ENCODE assay signal across 2 cellular contexts in the genomic region with DNA sequence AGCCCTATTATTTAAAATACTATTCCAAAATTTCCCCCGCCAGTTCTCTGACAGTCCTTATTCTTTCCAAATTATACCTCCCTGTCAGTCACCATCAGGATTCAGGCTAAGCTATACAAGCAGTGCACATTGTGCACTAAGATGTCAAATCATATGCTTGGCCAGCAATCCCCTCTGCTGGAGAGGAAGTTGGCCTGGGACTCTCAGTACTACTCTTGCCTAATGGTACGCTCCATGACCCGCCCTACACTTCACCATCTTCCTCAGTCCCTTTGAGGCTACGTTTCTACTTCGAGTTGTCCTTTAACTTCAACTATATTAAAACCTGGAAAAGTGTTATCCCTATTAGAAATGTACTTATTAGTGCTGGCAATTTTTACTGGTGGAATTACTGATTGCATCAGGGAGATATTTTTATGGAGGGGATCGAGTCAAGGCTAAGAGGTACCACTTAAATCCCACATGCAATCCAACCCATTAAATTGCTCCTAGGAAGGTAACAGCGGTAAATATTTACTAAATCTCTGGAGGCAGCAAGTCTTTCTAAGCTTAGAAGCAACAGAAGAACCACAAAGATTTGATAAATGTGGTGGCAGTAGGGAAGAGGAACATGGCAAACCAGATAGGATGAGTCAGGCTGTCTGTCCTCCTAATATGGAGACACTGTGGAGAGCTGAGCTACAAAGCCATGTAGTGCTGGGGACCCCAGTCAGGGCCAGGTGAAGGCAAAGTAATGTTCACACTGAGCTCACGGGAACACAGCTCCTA.
TF ChIP-seq lines count a peak whose summit lies in the region.

No MANE protein-coding gene starts in this region.

TF ChIP-seq in SK-N-SH, 30 proteins besides CTCF, POLR2A, EP300 and RAD21 (continued from another document):
- TF ChIP-seq, protein P1, sequence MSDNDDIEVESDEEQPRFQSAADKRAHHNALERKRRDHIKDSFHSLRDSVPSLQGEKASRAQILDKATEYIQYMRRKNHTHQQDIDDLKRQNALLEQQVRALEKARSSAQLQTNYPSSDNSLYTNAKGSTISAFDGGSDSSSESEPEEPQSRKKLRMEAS (IDR thresholded peaks at IDR 0.05; ENCODE audit: low read depth) = no peak
- no peak for TF ChIP-seq FOXJ3 (CRISPR knock-in tag; IDR thresholded peaks at IDR 0.05)
- TF ChIP-seq SIN3A (IDR thresholded peaks at IDR 0.05; ENCODE audit: borderline replicate concordance, low read depth, low read length) = no peak
- no peak for TF ChIP-seq TCF12 (IDR thresholded peaks at IDR 0.05)
- TF ChIP-seq, protein P2, sequence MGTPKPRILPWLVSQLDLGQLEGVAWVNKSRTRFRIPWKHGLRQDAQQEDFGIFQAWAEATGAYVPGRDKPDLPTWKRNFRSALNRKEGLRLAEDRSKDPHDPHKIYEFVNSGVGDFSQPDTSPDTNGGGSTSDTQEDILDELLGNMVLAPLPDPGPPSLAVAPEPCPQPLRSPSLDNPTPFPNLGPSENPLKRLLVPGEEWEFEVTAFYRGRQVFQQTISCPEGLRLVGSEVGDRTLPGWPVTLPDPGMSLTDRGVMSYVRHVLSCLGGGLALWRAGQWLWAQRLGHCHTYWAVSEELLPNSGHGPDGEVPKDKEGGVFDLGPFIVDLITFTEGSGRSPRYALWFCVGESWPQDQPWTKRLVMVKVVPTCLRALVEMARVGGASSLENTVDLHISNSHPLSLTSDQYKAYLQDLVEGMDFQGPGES (IDR thresholded peaks at IDR 0.05; ENCODE audit: low read depth, low read length) = no peak
- TF ChIP-seq ELF1 (IDR thresholded peaks at IDR 0.05) = no peak
- no peak for TF ChIP-seq SMC3 (IDR thresholded peaks at IDR 0.05; ENCODE audit: low read depth, low read length)
- no peak for TF ChIP-seq NRF1 (IDR thresholded peaks at IDR 0.05; ENCODE audit: low read depth, low read length)
- no peak for TF ChIP-seq FOSL2 (IDR thresholded peaks at IDR 0.05; ENCODE audit: borderline replicate concordance, low read depth)
- TF ChIP-seq FOXM1 (IDR thresholded peaks at IDR 0.05; ENCODE audit: low read depth) = no peak
- no peak for TF ChIP-seq TEAD4 (IDR thresholded peaks at IDR 0.05; ENCODE audit: borderline replicate concordance, insufficient read depth)
- TF ChIP-seq, protein P3, sequence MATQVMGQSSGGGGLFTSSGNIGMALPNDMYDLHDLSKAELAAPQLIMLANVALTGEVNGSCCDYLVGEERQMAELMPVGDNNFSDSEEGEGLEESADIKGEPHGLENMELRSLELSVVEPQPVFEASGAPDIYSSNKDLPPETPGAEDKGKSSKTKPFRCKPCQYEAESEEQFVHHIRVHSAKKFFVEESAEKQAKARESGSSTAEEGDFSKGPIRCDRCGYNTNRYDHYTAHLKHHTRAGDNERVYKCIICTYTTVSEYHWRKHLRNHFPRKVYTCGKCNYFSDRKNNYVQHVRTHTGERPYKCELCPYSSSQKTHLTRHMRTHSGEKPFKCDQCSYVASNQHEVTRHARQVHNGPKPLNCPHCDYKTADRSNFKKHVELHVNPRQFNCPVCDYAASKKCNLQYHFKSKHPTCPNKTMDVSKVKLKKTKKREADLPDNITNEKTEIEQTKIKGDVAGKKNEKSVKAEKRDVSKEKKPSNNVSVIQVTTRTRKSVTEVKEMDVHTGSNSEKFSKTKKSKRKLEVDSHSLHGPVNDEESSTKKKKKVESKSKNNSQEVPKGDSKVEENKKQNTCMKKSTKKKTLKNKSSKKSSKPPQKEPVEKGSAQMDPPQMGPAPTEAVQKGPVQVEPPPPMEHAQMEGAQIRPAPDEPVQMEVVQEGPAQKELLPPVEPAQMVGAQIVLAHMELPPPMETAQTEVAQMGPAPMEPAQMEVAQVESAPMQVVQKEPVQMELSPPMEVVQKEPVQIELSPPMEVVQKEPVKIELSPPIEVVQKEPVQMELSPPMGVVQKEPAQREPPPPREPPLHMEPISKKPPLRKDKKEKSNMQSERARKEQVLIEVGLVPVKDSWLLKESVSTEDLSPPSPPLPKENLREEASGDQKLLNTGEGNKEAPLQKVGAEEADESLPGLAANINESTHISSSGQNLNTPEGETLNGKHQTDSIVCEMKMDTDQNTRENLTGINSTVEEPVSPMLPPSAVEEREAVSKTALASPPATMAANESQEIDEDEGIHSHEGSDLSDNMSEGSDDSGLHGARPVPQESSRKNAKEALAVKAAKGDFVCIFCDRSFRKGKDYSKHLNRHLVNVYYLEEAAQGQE (IDR thresholded peaks at IDR 0.05; ENCODE audit: low read depth, low read length) = no peak

TF ChIP-seq in SK-N-SH treated with all-trans-retinoic acid at 6 μM for 48 hours, 23 proteins besides CTCF, POLR2A, EP300 and RAD21 (continued from another document):
- TF ChIP-seq ZFP3 (CRISPR knock-in tag; IDR thresholded peaks at IDR 0.05) (no peak), TOX (CRISPR knock-in tag; IDR thresholded peaks at IDR 0.05; ENCODE audit: borderline replicate concordance) (no peak), SNAI2 (CRISPR knock-in tag; IDR thresholded peaks at IDR 0.05) (no peak), ZNF565 (CRISPR knock-in tag; conservative IDR thresholded peaks at IDR 0.05; ENCODE audit: low read depth) (no peak), ISL1 (CRISPR knock-in tag; IDR thresholded peaks at IDR 0.05) (no peak), ZFP30 (CRISPR knock-in tag; IDR thresholded peaks at IDR 0.05) (no peak), PPARA (CRISPR knock-in tag; IDR thresholded peaks at IDR 0.05; ENCODE audit: borderline replicate concordance) (no peak), ZNF70 (CRISPR knock-in tag; IDR thresholded peaks at IDR 0.05) (no peak), BACH2 (CRISPR knock-in tag; IDR thresholded peaks at IDR 0.05; ENCODE audit: borderline replicate concordance) (no peak)
- TF ChIP-seq, protein P4, sequence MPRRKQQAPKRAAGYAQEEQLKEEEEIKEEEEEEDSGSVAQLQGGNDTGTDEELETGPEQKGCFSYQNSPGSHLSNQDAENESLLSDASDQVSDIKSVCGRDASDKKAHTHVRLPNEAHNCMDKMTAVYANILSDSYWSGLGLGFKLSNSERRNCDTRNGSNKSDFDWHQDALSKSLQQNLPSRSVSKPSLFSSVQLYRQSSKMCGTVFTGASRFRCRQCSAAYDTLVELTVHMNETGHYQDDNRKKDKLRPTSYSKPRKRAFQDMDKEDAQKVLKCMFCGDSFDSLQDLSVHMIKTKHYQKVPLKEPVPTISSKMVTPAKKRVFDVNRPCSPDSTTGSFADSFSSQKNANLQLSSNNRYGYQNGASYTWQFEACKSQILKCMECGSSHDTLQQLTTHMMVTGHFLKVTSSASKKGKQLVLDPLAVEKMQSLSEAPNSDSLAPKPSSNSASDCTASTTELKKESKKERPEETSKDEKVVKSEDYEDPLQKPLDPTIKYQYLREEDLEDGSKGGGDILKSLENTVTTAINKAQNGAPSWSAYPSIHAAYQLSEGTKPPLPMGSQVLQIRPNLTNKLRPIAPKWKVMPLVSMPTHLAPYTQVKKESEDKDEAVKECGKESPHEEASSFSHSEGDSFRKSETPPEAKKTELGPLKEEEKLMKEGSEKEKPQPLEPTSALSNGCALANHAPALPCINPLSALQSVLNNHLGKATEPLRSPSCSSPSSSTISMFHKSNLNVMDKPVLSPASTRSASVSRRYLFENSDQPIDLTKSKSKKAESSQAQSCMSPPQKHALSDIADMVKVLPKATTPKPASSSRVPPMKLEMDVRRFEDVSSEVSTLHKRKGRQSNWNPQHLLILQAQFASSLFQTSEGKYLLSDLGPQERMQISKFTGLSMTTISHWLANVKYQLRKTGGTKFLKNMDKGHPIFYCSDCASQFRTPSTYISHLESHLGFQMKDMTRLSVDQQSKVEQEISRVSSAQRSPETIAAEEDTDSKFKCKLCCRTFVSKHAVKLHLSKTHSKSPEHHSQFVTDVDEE (CRISPR knock-in tag; IDR thresholded peaks at IDR 0.05) = no peak
- TF ChIP-seq, protein P5, sequence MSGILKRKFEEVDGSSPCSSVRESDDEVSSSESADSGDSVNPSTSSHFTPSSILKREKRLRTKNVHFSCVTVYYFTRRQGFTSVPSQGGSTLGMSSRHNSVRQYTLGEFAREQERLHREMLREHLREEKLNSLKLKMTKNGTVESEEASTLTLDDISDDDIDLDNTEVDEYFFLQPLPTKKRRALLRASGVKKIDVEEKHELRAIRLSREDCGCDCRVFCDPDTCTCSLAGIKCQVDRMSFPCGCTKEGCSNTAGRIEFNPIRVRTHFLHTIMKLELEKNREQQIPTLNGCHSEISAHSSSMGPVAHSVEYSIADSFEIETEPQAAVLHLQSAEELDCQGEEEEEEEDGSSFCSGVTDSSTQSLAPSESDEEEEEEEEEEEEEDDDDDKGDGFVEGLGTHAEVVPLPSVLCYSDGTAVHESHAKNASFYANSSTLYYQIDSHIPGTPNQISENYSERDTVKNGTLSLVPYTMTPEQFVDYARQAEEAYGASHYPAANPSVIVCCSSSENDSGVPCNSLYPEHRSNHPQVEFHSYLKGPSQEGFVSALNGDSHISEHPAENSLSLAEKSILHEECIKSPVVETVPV (CRISPR knock-in tag; IDR thresholded peaks at IDR 0.05) = no peak
- TF ChIP-seq, protein P6, sequence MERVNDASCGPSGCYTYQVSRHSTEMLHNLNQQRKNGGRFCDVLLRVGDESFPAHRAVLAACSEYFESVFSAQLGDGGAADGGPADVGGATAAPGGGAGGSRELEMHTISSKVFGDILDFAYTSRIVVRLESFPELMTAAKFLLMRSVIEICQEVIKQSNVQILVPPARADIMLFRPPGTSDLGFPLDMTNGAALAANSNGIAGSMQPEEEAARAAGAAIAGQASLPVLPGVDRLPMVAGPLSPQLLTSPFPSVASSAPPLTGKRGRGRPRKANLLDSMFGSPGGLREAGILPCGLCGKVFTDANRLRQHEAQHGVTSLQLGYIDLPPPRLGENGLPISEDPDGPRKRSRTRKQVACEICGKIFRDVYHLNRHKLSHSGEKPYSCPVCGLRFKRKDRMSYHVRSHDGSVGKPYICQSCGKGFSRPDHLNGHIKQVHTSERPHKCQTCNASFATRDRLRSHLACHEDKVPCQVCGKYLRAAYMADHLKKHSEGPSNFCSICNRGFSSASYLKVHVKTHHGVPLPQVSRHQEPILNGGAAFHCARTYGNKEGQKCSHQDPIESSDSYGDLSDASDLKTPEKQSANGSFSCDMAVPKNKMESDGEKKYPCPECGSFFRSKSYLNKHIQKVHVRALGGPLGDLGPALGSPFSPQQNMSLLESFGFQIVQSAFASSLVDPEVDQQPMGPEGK (CRISPR knock-in tag; IDR thresholded peaks at IDR 0.05; ENCODE audit: borderline replicate concordance) = no peak
